10 cellular contexts compared by ENCODE assay signal in genomic region chr5:82676663-82677062, GRCh38.
DNase-seq lines count a peak whose midpoint lies in the region; ATAC-seq, FAIRE-seq and TF ChIP-seq lines count a peak whose summit lies in the region.
"Had no signal": no experiment of that assay in that cellular context is flagged by ENCODE, and none has a peak within 500 bp of the region (broad histone marks: within the 10 kb centered on the region; RNA-seq: fewer than 3 reads in every experiment).

No MANE protein-coding gene starts in this region.

- intact Hi-C loops in Right ventricle myocardium superior (cut with DNase I), result no loop called here

- H3K27ac Mint-ChIP-seq in activated naive CD4-positive, alpha-beta T cell treated with anti-CD3 and anti-CD28 coated beads, Interleukin-2, amount 50 U/mL, for 72 hours, result peak overlapping the region; percentile 11 to 76
- no peak overlapping the region for H3K27ac Mint-ChIP-seq in glutamatergic neuron (ENCODE audit: unreplicated experiment)

- FAIRE-seq in GM12891 (lab: Jason Lieb, UNC), result no peak

- H3K27me3 Mint-ChIP-seq in glutamatergic neuron (ENCODE audit: unreplicated experiment), result no peaks in the 10 kb centered on the region

- H3K36me3 Mint-ChIP-seq in activated naive CD4-positive, alpha-beta T cell treated with anti-CD3 and anti-CD28 coated beads, Interleukin-2, amount 50 U/mL, for 72 hours, result peaks cover 0 to 49% of the 10 kb centered on the region in 2 donors
- no peaks in the 10 kb centered on the region for H3K36me3 Mint-ChIP-seq in glutamatergic neuron (ENCODE audit: unreplicated experiment)

- ATAC-seq in GM19452 (IDR thresholded peaks at IDR 0.05; ENCODE audit: unreplicated experiment) (peak; percentile 84), HG03108 (IDR thresholded peaks at IDR 0.05; ENCODE audit: unreplicated experiment) (peak; percentile 64), Right ventricle myocardium superior (ENCODE audit: poor library complexity) (no peak)
- peak; percentile 86 to 95 for ATAC-seq in activated naive CD4-positive, alpha-beta T cell treated with anti-CD3 and anti-CD28 coated beads, Interleukin-2, amount 50 U/mL, for 72 hours
- ATAC-seq: gastrocnemius medialis had no signal

- DNase-seq in GM12891 (ENCODE audit: insufficient read length, low spot score), result no peak
- peak in 1 of 2 donors; percentile 4 for DNase-seq in activated naive CD4-positive, alpha-beta T cell treated with anti-CD3 and anti-CD28 coated beads, Interleukin-2, amount 50 U/mL, for 72 hours (ENCODE audit: low spot score in 2 of 2)
- DNase-seq in NCI-H2029 (lab: John Stamatoyannopoulos, UW), result no peak
- no peak for DNase-seq in nucleus accumbens (lab: John Stamatoyannopoulos, UW)
- DNase-seq in Right ventricle myocardium superior, result no peak
- no peak for DNase-seq in glutamatergic neuron
- DNase-seq: gastrocnemius medialis, NCI-H345 had no signal

- H3K4me1 Mint-ChIP-seq in glutamatergic neuron (ENCODE audit: low read depth, unreplicated experiment), result no peaks in the 10 kb centered on the region

- no peak for TF ChIP-seq POLR2A in GM12891 (IDR thresholded peaks at IDR 0.05; ENCODE audit: low read depth, low read length)

- H3K4me3 Mint-ChIP-seq in glutamatergic neuron (ENCODE audit: unreplicated experiment), result no peak overlapping the region

- peaks cover 0 to 14% of the 10 kb centered on the region in 2 donors for H3K9me3 Mint-ChIP-seq in activated naive CD4-positive, alpha-beta T cell treated with anti-CD3 and anti-CD28 coated beads, Interleukin-2, amount 50 U/mL, for 72 hours
- no peaks in the 10 kb centered on the region for H3K9me3 Mint-ChIP-seq in glutamatergic neuron (ENCODE audit: unreplicated experiment)

- no peak for TF ChIP-seq CTCF in glutamatergic neuron (IDR thresholded peaks at IDR 0.05; ENCODE audit: partially characterized antibody, unreplicated experiment)

TF ChIP-seq in GM12891, 5 proteins besides CTCF, POLR2A, EP300 and RAD21:
- no peak for TF ChIP-seq POU2F2 (IDR thresholded peaks at IDR 0.05; ENCODE audit: low read depth, low read length)
- 0 out of 2 replicates have a peak, but pooled peaks have one; percentile 6 for TF ChIP-seq SPI1 (IDR thresholded peaks at IDR 0.05; ENCODE audit: low read depth, low read length)
